In genomic region chr20:2750343-2751251, GRCh38 we compare ENCODE assay signal across 8 cellular contexts. TPM values are rescaled to one million over a fixed set of nuclear protein-coding genes. Genes with fewer than 3 reads are reported as not detected.
DNase-seq lines count a peak whose midpoint lies in the region; ATAC-seq and TF ChIP-seq lines count a peak whose summit lies in the region.

No MANE protein-coding gene starts in this region.

- no peak overlapping the region for H3K27ac Mint-ChIP-seq in activated CD4-positive, alpha-beta T cell treated with anti-CD3 and anti-CD28 coated beads, Interleukin-2, amount 10 ng/mL, durations not matched to agents 24 days and 14 days
- peak overlapping the region; percentile 12 to 80 for H3K27ac Mint-ChIP-seq in T-cell

- H3K4me1 ChIP-seq in osteoblast (ENCODE audit: insufficient read depth, low read length) = peaks cover 13% of the 10 kb centered on the region
- no peaks in the 10 kb centered on the region for H3K4me1 ChIP-seq in SJCRH30

- H2AFZ ChIP-seq in osteoblast (ENCODE audit: low read length) = no peak overlapping the region

- peak overlapping the region; percentile 71 for H3K4me3 Mint-ChIP-seq in activated CD4-positive, alpha-beta T cell treated with anti-CD3 and anti-CD28 coated beads, Interleukin-2, amount 10 ng/mL, durations not matched to agents 24 days and 14 days
- peak overlapping the region; percentile 75 to 80 (median 76) for H3K4me3 Mint-ChIP-seq in T-cell

- CTCF ChIA-PET in T-cell (lab: Charles Lee) = interaction anchor here in 1 of 2 donors (0.9 to 1.1 kb wide), 2 partner anchors 21 to 62 kb away, joined by 4 to 5 read pairs; no protein-coding TSS in a partner anchor

- no peaks in the 10 kb centered on the region for H3K36me3 Mint-ChIP-seq in activated CD4-positive, alpha-beta T cell treated with anti-CD3 and anti-CD28 coated beads, Interleukin-2, amount 10 ng/mL, durations not matched to agents 24 days and 14 days (ENCODE audit: low read depth)
- H3K36me3 Mint-ChIP-seq in T-cell = no peaks in the 10 kb centered on the region

- H3K36me3 ChIP-seq in osteoblast (ENCODE audit: insufficient read depth, low read length) = no peaks in the 10 kb centered on the region
- H3K36me3 ChIP-seq in SJCRH30 = no peaks in the 10 kb centered on the region

- peak overlapping the region; percentile 68 for H3K4me2 ChIP-seq in osteoblast (ENCODE audit: insufficient read depth, low read length)

- intact Hi-C loops in activated CD4-positive, alpha-beta T cell treated with anti-CD3 and anti-CD28 coated beads, Interleukin-2, amount 10 ng/mL, durations not matched to agents 24 days and 14 days (cut with micrococcal nuclease) = loop anchor here (5.0 kb wide), 2 partner anchors 102 to 252 kb away; no protein-coding TSS in a partner anchor

- H3K27me3 Mint-ChIP-seq in activated CD4-positive, alpha-beta T cell treated with anti-CD3 and anti-CD28 coated beads, Interleukin-2, amount 10 ng/mL, durations not matched to agents 24 days and 14 days = peaks cover 56% of the 10 kb centered on the region
- peaks cover 0 to 9% of the 10 kb centered on the region in 2 donors for H3K27me3 Mint-ChIP-seq in T-cell

- no peaks in the 10 kb centered on the region for H3K9me3 Mint-ChIP-seq in activated CD4-positive, alpha-beta T cell treated with anti-CD3 and anti-CD28 coated beads, Interleukin-2, amount 10 ng/mL, durations not matched to agents 24 days and 14 days
- H3K9me3 Mint-ChIP-seq in T-cell = no peaks in the 10 kb centered on the region

- TF ChIP-seq CTCF in fibroblast of pulmonary artery (IDR thresholded peaks at IDR 0.05; ENCODE audit: low read length, missing control alignments) (no peak), osteoblast (IDR thresholded peaks at IDR 0.05; ENCODE audit: extremely low read depth, low read depth, low read length) (no peak)

- DNase-seq in activated CD4-positive, alpha-beta T cell treated with anti-CD3 and anti-CD28 coated beads, Interleukin-2, amount 10 ng/mL, durations not matched to agents 24 days and 14 days = peak; percentile 65
- DNase-seq in activated CD4-positive, alpha-beta T cell treated with anti-CD3 and anti-CD28 coated beads, Interleukin-2, amount 50 U/mL, for 1 hour = no peak
- DNase-seq in T-cell (peak in 1 of 34 experiments; percentile 23), fibroblast of pulmonary artery (ENCODE audit: low read depth) (peak; percentile 57), osteoblast (ENCODE audit: insufficient read length, low spot score, missing footprints) (peak; percentile 97), SJCRH30 (no peak), NCI-H187 treated with DMSO at 0.1 percent for 48 hours (lab: John Stamatoyannopoulos, UW) (no peak)

- ATAC-seq in T-cell (replicated peaks in 1 of 4) (no peak), HG03139 (IDR thresholded peaks at IDR 0.05; ENCODE audit: unreplicated experiment) (no peak)

- H3K27ac ChIP-seq in osteoblast (ENCODE audit: low read depth, low read length) (no peak overlapping the region), SJCRH30 (no peak overlapping the region)

- H3K27me3 ChIP-seq in osteoblast (ENCODE audit: insufficient read depth, low read length) (peaks cover 66% of the 10 kb centered on the region), SJCRH30 (no peaks in the 10 kb centered on the region)

- no peaks in the 10 kb centered on the region for H3K79me2 ChIP-seq in osteoblast (ENCODE audit: insufficient read depth, low read length)

- H4K20me1 ChIP-seq in osteoblast (ENCODE audit: insufficient read depth, low read length) = no peaks in the 10 kb centered on the region

- peaks cover 18% of the 10 kb centered on the region for H3K4me1 Mint-ChIP-seq in activated CD4-positive, alpha-beta T cell treated with anti-CD3 and anti-CD28 coated beads, Interleukin-2, amount 10 ng/mL, durations not matched to agents 24 days and 14 days
- H3K4me1 Mint-ChIP-seq in T-cell = peaks cover 28 to 31% (median 30%) of the 10 kb centered on the region in 3 donors

- H3K4me3 ChIP-seq in fibroblast of pulmonary artery (replicated peaks; ENCODE audit: low read depth, low read length) (no peak overlapping the region), osteoblast (ENCODE audit: insufficient read depth, low read length) (peak overlapping the region; percentile 54), SJCRH30 (no peak overlapping the region)

- POLR2A ChIA-PET in T-cell (lab: Charles Lee) = no interaction called here

- H3K9me3 ChIP-seq in osteoblast (ENCODE audit: low read depth, low read length) (no peaks in the 10 kb centered on the region), SJCRH30 (replicated peaks) (no peaks in the 10 kb centered on the region)

RNA-seq across cellular contexts. Expression of gene CPXM1, which starts 49.8 kb away (rescaled TPM):
- total RNA-seq in activated CD4-positive, alpha-beta T cell treated with anti-CD3 and anti-CD28 coated beads, Interleukin-2, amount 10 ng/mL, durations not matched to agents 24 days and 14 days = 0.14 and 0.38 TPM in 2 replicates
- total RNA-seq in T-cell (under 1 TPM; 0.20 to 0.90 (median 0.63) TPM), osteoblast (under 0.01 and 0.88 TPM in 2 replicates)
- 0.10 and 0.12 TPM in 2 replicates for total RNA-seq in SJCRH30 (2014; rRNA removed; shearing (Covaris generic))

RNA-seq across cellular contexts. Expression of gene EBF4, which starts 58.0 kb away (rescaled TPM):
- total RNA-seq in activated CD4-positive, alpha-beta T cell treated with anti-CD3 and anti-CD28 coated beads, Interleukin-2, amount 10 ng/mL, durations not matched to agents 24 days and 14 days = 7.3 and 7.6 TPM in 2 replicates
- 10 to 100 TPM in 1 of 5 donors, 1 to 10 TPM in 4; 4.2 to 10.5 (median 6.8) TPM for total RNA-seq in T-cell
- under 0.01 and 0.29 TPM in 2 replicates for total RNA-seq in osteoblast
- total RNA-seq in SJCRH30 (2014; rRNA removed; shearing (Covaris generic)) = 2.6 and 5.2 TPM in 2 replicates

Comparison
In these comparisons a context has a peak if more than half of its experiments do, and no peak if none do; other contexts are left out.
1. DNase-seq: peak in activated CD4-positive, alpha-beta T cell treated with anti-CD3 and anti-CD28 coated beads, Interleukin-2, amount 10 ng/mL, durations not matched to agents 24 days and 14 days (single experiment), fibroblast of pulmonary artery (single experiment) and osteoblast (single experiment); none in activated CD4-positive, alpha-beta T cell treated with anti-CD3 and anti-CD28 coated beads, Interleukin-2, amount 50 U/mL, for 1 hour (single experiment), SJCRH30 (0 of 2) and NCI-H187 treated with DMSO at 0.1 percent for 48 hours (single experiment).